ENCODE assay signal across 19 cellular contexts in genomic region chr7:30775992-30776391, GRCh38. TPM values are rescaled to one million over a fixed set of nuclear protein-coding genes. Genes with fewer than 3 reads are reported as not detected.
A peak's percentile ranks its signal among the peaks of the same experiment; 100 is the strongest.
DNase-seq lines count a peak whose midpoint lies in the region; ATAC-seq, FAIRE-seq and TF ChIP-seq lines count a peak whose summit lies in the region.
"Had no signal": no experiment of that assay in that cellular context is flagged by ENCODE, and none has a peak within 500 bp of the region (broad histone marks: within the 10 kb centered on the region; RNA-seq: fewer than 3 reads in every experiment).

No MANE protein-coding gene starts in this region.

- H3K4me3 ChIP-seq in K562: no peak overlapping the region
- no peak overlapping the region for H3K4me3 ChIP-seq in endodermal cell (ENCODE audit: low read length)
- H3K4me3 ChIP-seq: GM12878 had no signal

- no peak for TF ChIP-seq POLR2A in GM12891 (IDR thresholded peaks at IDR 0.05; ENCODE audit: low read depth, low read length)
- TF ChIP-seq POLR2A in K562 (conservative IDR thresholded peaks at IDR 0.05): no peak

- no peak overlapping the region for H3K4me3 Mint-ChIP-seq in endodermal cell
- H3K4me3 Mint-ChIP-seq: CD4-positive, alpha-beta memory T cell had no signal

- H3K9me3 Mint-ChIP-seq in endodermal cell: no peaks in the 10 kb centered on the region
- H3K9me3 Mint-ChIP-seq: CD4-positive, alpha-beta memory T cell had no signal

- H3K27me3 ChIP-seq in K562 (ENCODE audit: control insufficient read depth in 2 of 2, insufficient read depth in 2 of 2, low read length in 2 of 2): no peaks in the 10 kb centered on the region
- no peaks in the 10 kb centered on the region for H3K27me3 ChIP-seq in endodermal cell (ENCODE audit: control insufficient read depth, insufficient read depth, low read length, poor library complexity, severe bottlenecking)

- no peak overlapping the region for H3K4me2 ChIP-seq in K562 (ENCODE audit: insufficient read depth, low read length)

- H3K9me1 ChIP-seq in K562 (ENCODE audit: control insufficient read depth, insufficient read depth, low read length): peaks cover 2% of the 10 kb centered on the region

- no peaks in the 10 kb centered on the region for H3K9me3 ChIP-seq in K562 (replicated peaks; ENCODE audit: control insufficient read depth, insufficient read depth, low read depth, low read length)
- no peaks in the 10 kb centered on the region for H3K9me3 ChIP-seq in endodermal cell (ENCODE audit: control insufficient read depth, low read length)
- H3K9me3 ChIP-seq: Caco-2 had no signal

- H3K27me3 Mint-ChIP-seq in endodermal cell (ENCODE audit: insufficient read depth): no peaks in the 10 kb centered on the region
- H3K27me3 Mint-ChIP-seq: CD4-positive, alpha-beta memory T cell had no signal

- H3K36me3 ChIP-seq in K562 (ENCODE audit: control insufficient read depth, insufficient read depth, low read length): peaks cover 45% of the 10 kb centered on the region
- peaks cover 7% of the 10 kb centered on the region for H3K36me3 ChIP-seq in endodermal cell (ENCODE audit: control insufficient read depth, insufficient read depth, low read length)

- no peak overlapping the region for H3K27ac Mint-ChIP-seq in endodermal cell
- H3K27ac Mint-ChIP-seq: CD4-positive, alpha-beta memory T cell had no signal

- no peaks in the 10 kb centered on the region for H3K36me3 Mint-ChIP-seq in endodermal cell (ENCODE audit: low read depth)

- H3K4me1 Mint-ChIP-seq in endodermal cell: peaks cover 4% of the 10 kb centered on the region

- TF ChIP-seq CTCF in K562 (IDR thresholded peaks at IDR 0.05 in 2 of 3, conservative IDR thresholded peaks at IDR 0.05 in 1 of 3; ENCODE audit: insufficient read depth in 2 of 3, low read depth in 1 of 3, low read length in 3 of 3): no peak
- TF ChIP-seq CTCF in endodermal cell (conservative IDR thresholded peaks at IDR 0.05): no peak
- no peak for TF ChIP-seq CTCF in D721Med (IDR thresholded peaks at IDR 0.05; ENCODE audit: insufficient read depth, missing control alignments)

- no peak for TF ChIP-seq EP300 in K562 (IDR thresholded peaks at IDR 0.05; ENCODE audit: low read length)

- no peak for DNase-seq in GM12891 (ENCODE audit: insufficient read length, low spot score)
- DNase-seq in K562 (ENCODE audit: extremely low read depth in 1 of 4, low spot score in 3 of 4): peak in 1 of 4 experiments; percentile 25
- DNase-seq in endodermal cell: peak; percentile 19
- DNase-seq in D721Med (ENCODE audit: insufficient read length, low spot score): no peak
- DNase-seq: C1 segment of cervical spinal cord; Caco-2; CD4-positive, alpha-beta memory T cell; DMS 273 treated with DMSO at 0.1 percent for 48 hours; DMS79; EL; GDM1; GOT3; HCEC 1CT had no signal

- FAIRE-seq in GM12891 (lab: Jason Lieb, UNC) (peak; percentile 20), K562 (lab: Jason Lieb, UNC) (no peak), D721Med (lab: Jason Lieb, UNC) (no peak)
- FAIRE-seq: GM12878, GM18507, H54 had no signal

- ATAC-seq in K562: no peak
- ATAC-seq in GM21786 (IDR thresholded peaks at IDR 0.05; ENCODE audit: unreplicated experiment): no peak
- no peak for ATAC-seq in HG03460 (IDR thresholded peaks at IDR 0.05; ENCODE audit: unreplicated experiment)
- ATAC-seq: GM12878 had no signal

- in situ Hi-C loops in K562 (cut with MboI): no loop called here

- H3K4me1 ChIP-seq in K562 (replicated peaks in 1 of 2; ENCODE audit: control insufficient read depth in 2 of 2, insufficient read depth in 2 of 2, low read length in 2 of 2) (peaks cover 15% of the 10 kb centered on the region in 2 experiments), endodermal cell (ENCODE audit: control insufficient read depth, insufficient read depth, low read length) (no peaks in the 10 kb centered on the region)

- intact Hi-C loops in K562 (cut with micrococcal nuclease): no loop called here

- CTCF ChIA-PET in K562 (lab: Yijun Ruan, JAX; ENCODE audit: low intra/inter-chr PET ratio): no interaction called here

- no peak for TF ChIP-seq RAD21 in K562 (CRISPR knock-in tag; conservative IDR thresholded peaks at IDR 0.05 in 1 of 2, IDR thresholded peaks at IDR 0.05 in 1 of 2)

- H2AFZ ChIP-seq in K562 (ENCODE audit: low read depth, low read length): no peak overlapping the region

- H3K9ac ChIP-seq in K562 (ENCODE audit: insufficient read depth in 1 of 2, low read depth in 2 of 2, low read length in 2 of 2) (no peak overlapping the region), endodermal cell (ENCODE audit: extremely low read depth, low read length, poor library complexity, severe bottlenecking) (no peak overlapping the region)

- peaks cover 63% of the 10 kb centered on the region for H3K79me2 ChIP-seq in K562 (ENCODE audit: control insufficient read depth, insufficient read depth, low read length)

- POLR2A ChIA-PET in K562 (lab: Yijun Ruan, JAX): interaction anchor here (0.6 to 1.8 kb wide), 3 partner anchors 8 to 346 kb away, joined by 3 to 6 read pairs (median 3); no protein-coding TSS in a partner anchor

- no TSS peak for BruUV-seq in K562 (replicated peaks; lab: Mats Ljungman, UMichigan)

- no peaks in the 10 kb centered on the region for H4K20me1 ChIP-seq in K562 (replicated peaks; ENCODE audit: control insufficient read depth, insufficient read depth, low read length)

- H3K27ac ChIP-seq in K562 (ENCODE audit: extremely low read depth, low read depth, low read length): no peak overlapping the region
- no peak overlapping the region for H3K27ac ChIP-seq in endodermal cell (ENCODE audit: low read depth, low read length)

TF ChIP-seq in GM12891, 5 proteins besides CTCF, POLR2A, EP300 and RAD21:
- no peak for TF ChIP-seq TAF1 (IDR thresholded peaks at IDR 0.05; ENCODE audit: low read depth, low read length)
- no peak for TF ChIP-seq PAX5 (IDR thresholded peaks at IDR 0.05; ENCODE audit: insufficient read depth, low read length, severe bottlenecking)
- no peak for TF ChIP-seq POU2F2 (IDR thresholded peaks at IDR 0.05; ENCODE audit: low read depth, low read length)
- no peak for TF ChIP-seq SPI1 (IDR thresholded peaks at IDR 0.05; ENCODE audit: low read depth, low read length)
- TF ChIP-seq POLR2AphosphoS5 (IDR thresholded peaks at IDR 0.05; ENCODE audit: low read depth, low read length): no peak

TF ChIP-seq in K562, 482 proteins besides CTCF, POLR2A, EP300 and RAD21 (continues in another document):
- TF ChIP-seq RUNX1 (IDR thresholded peaks at IDR 0.05; ENCODE audit: low read depth): no peak

RNA-seq across cellular contexts. Expression of gene MINDY4, which starts 4.8 kb away (rescaled TPM):
- 0.89 TPM for polyA plus RNA-seq in GM12891 (2012; ENCODE audit: low read depth, missing spikeins)
- 30.4 and 31.9 TPM in 2 replicates for total RNA-seq in K562 (2011; cell fraction: chromatin; rRNA removed; ENCODE audit: low replicate concordance)
- 15.9 and 17.5 TPM in 2 replicates for total RNA-seq in K562 (2011; cell fraction: nucleolus; rRNA removed)
- total RNA-seq in K562 (2011; cell fraction: nucleoplasm; rRNA removed): 20.6 and 29.6 TPM in 2 replicates
- 11.0 and 13.0 TPM in 2 replicates for total RNA-seq in K562 (2014; rRNA removed)
- total RNA-seq in K562 (2014; rRNA removed; fragmentation: Illumina TruSeq; extraction: Trizol): 9.9 and 11.9 TPM in 2 replicates
- total RNA-seq in K562 (2015; rRNA removed; fragmentation: Illumina TruSeq; extraction: Trizol): 14.1 and 14.4 TPM in 2 replicates
- total RNA-seq in K562 (2021): 12.6 and 13.1 TPM in 2 replicates
- polyA plus RNA-seq in K562 (2011; rRNA removed): 4.9 and 8.1 TPM in 2 replicates
- 3.5 and 6.6 TPM in 2 replicates for polyA plus RNA-seq in K562 (2011; cell fraction: cytosol; rRNA removed)
- polyA plus RNA-seq in K562 (2011; cell fraction: nucleus; rRNA removed): 14.3 and 27.5 TPM in 2 replicates
- polyA plus RNA-seq in K562 (2012): 8.7 and 10.6 TPM in 2 replicates
- 13.6 and 16.7 TPM in 2 replicates for polyA plus RNA-seq in K562 (2014; fragmentation: Illumina TruSeq; extraction: Trizol)
- 1 to 10 TPM; 2.1 to 2.3 TPM for polyA plus RNA-seq in K562 (2014; fragmentation: Nextera tagmentation; extraction: Ambion mirVana)
- polyA plus RNA-seq in K562 (2014; rRNA removed): 9.7 and 10.0 TPM in 2 replicates
- 8.8 and 10.5 TPM in 2 replicates for polyA minus RNA-seq in K562 (2011; rRNA and poly(A)+ RNA removed)
- polyA minus RNA-seq in K562 (2011; cell fraction: cytosol; rRNA and poly(A)+ RNA removed): 4.8 and 6.0 TPM in 2 replicates
- 21.9 and 22.3 TPM in 2 replicates for polyA minus RNA-seq in K562 (2011; cell fraction: nucleus; rRNA and poly(A)+ RNA removed)
- total RNA-seq in endodermal cell: 1 to 10 TPM; 7.2 to 8.1 TPM
- 4.4 TPM for polyA plus RNA-seq in endodermal cell (2013, experiment 1 of 2)
- 4.1 TPM for polyA plus RNA-seq in endodermal cell (2013, experiment 2 of 2)

RNA-seq across cellular contexts. Expression of gene INMT, which starts 24.1 kb away (rescaled TPM):
- polyA plus RNA-seq in GM12891 (2012; ENCODE audit: low read depth, missing spikeins): 0.10 TPM
- total RNA-seq in K562 (2011; cell fraction: chromatin; rRNA removed; ENCODE audit: low replicate concordance): not detected in 2 replicates
- not detected in 2 replicates for total RNA-seq in K562 (2011; cell fraction: nucleolus; rRNA removed)
- total RNA-seq in K562 (2011; cell fraction: nucleoplasm; rRNA removed): not detected in 2 replicates
- total RNA-seq in K562 (2014; rRNA removed) (not detected in 2 replicates), K562 (2014; rRNA removed; fragmentation: Illumina TruSeq; extraction: Trizol) (not detected in 2 replicates), K562 (2015; rRNA removed; fragmentation: Illumina TruSeq; extraction: Trizol) (0.04 TPM in 1 of 2 replicates, not detected in the other), K562 (2021) (0.11 and 0.27 TPM in 2 replicates), endodermal cell (1 to 10 TPM; 3.0 to 3.3 TPM)
- polyA plus RNA-seq in K562 (2011; rRNA removed) (not detected in 2 replicates), K562 (2014; fragmentation: Illumina TruSeq; extraction: Trizol) (not detected in 2 replicates), K562 (2014; fragmentation: Nextera tagmentation; extraction: Ambion mirVana) (not detected), K562 (2014; rRNA removed) (not detected in 2 replicates)
- not detected in 2 replicates for polyA plus RNA-seq in K562 (2011; cell fraction: cytosol; rRNA removed)
- not detected in 2 replicates for polyA plus RNA-seq in K562 (2011; cell fraction: nucleus; rRNA removed)
- 0.05 TPM in 1 of 2 replicates, not detected in the other for polyA plus RNA-seq in K562 (2012)
- polyA minus RNA-seq in K562 (2011; rRNA and poly(A)+ RNA removed): not detected in 2 replicates
- polyA minus RNA-seq in K562 (2011; cell fraction: cytosol; rRNA and poly(A)+ RNA removed): not detected in 2 replicates
- polyA minus RNA-seq in K562 (2011; cell fraction: nucleus; rRNA and poly(A)+ RNA removed): not detected in 2 replicates
- 0.85 TPM for polyA plus RNA-seq in endodermal cell (2013, experiment 1 of 2)
- 1.6 TPM for polyA plus RNA-seq in endodermal cell (2013, experiment 2 of 2)
- total RNA-seq: A172 had no signal
